1 cellular context compared by ENCODE assay signal in the genomic region with DNA sequence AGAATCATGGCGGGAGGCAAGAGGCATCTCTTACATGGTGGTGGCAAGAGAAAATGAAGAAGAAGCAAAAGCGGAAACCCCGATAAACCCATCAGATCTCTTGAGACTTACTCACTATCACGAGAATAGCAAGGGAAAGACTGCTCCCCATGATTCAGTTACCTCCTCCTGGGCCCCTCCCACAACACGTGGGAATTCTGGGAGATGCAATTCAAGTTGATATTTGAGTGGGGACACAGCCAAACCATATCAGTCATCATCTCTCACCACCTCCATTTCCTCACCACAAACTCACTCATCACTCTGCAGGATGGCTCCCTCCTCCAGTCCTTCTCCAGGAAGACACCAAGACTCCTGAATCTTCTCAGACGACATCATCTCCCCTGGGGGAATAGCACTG.
TF ChIP-seq lines count a peak whose summit lies in the region.

No MANE protein-coding gene starts in this region.

TF ChIP-seq in IMR-90, 13 proteins besides CTCF, POLR2A, EP300 and RAD21:
- TF ChIP-seq BHLHE40 (IDR thresholded peaks at IDR 0.05; ENCODE audit: low read depth, low read length) (no peak), CHD1 (IDR thresholded peaks at IDR 0.05; ENCODE audit: low read depth, low read length) (no peak), MAFK (IDR thresholded peaks at IDR 0.05; ENCODE audit: low read depth, low read length) (no peak), NFE2L2 (IDR thresholded peaks at IDR 0.05; ENCODE audit: low read depth, low read length) (no peak), SMC3 (IDR thresholded peaks at IDR 0.05; ENCODE audit: low read depth, low read length) (no peak), MXI1 (IDR thresholded peaks at IDR 0.05; ENCODE audit: borderline replicate concordance, low read depth, low read length) (no peak), CEBPB (IDR thresholded peaks at IDR 0.05; ENCODE audit: low read depth, low read length) (no peak), RFX5 (IDR thresholded peaks at IDR 0.05; ENCODE audit: low read depth, low read length) (no peak), RCOR1 (IDR thresholded peaks at IDR 0.05; ENCODE audit: insufficient replicate concordance, low read length) (no peak), MAZ (IDR thresholded peaks at IDR 0.05; ENCODE audit: borderline replicate concordance, low read depth, low read length) (no peak), FOS (IDR thresholded peaks at IDR 0.05; ENCODE audit: low read depth, low read length) (no peak)
- TF ChIP-seq, protein P1, sequence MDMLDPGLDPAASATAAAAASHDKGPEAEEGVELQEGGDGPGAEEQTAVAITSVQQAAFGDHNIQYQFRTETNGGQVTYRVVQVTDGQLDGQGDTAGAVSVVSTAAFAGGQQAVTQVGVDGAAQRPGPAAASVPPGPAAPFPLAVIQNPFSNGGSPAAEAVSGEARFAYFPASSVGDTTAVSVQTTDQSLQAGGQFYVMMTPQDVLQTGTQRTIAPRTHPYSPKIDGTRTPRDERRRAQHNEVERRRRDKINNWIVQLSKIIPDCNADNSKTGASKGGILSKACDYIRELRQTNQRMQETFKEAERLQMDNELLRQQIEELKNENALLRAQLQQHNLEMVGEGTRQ (IDR thresholded peaks at IDR 0.05; ENCODE audit: low read depth, low read length): no peak
- TF ChIP-seq, protein P2, sequence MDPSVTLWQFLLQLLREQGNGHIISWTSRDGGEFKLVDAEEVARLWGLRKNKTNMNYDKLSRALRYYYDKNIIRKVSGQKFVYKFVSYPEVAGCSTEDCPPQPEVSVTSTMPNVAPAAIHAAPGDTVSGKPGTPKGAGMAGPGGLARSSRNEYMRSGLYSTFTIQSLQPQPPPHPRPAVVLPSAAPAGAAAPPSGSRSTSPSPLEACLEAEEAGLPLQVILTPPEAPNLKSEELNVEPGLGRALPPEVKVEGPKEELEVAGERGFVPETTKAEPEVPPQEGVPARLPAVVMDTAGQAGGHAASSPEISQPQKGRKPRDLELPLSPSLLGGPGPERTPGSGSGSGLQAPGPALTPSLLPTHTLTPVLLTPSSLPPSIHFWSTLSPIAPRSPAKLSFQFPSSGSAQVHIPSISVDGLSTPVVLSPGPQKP (IDR thresholded peaks at IDR 0.05; ENCODE audit: borderline replicate concordance, low read depth, low read length): no peak
